Comparison of ENCODE assay signal across 14 cellular contexts in the genomic region with DNA sequence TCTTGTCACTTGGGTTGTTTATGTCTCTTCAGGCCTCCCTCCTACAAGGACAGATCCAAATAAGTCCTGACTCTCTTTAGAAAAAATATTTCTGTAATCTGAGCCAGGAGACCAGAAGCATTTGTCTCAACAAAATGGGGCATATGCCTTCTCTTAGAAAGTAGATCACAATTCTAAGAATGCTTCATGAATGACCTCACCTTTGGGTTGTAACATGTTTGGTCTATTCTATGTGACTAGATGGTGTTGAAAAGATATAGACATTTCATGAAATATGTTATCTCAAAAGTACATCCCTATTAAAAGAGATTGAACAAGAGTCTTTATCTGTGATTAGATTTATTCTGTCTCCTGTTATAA.
"Had no signal": no experiment of that assay in that cellular context is flagged by ENCODE, and none has a peak within 500 bp of the region (broad histone marks: within the 10 kb centered on the region; RNA-seq: fewer than 3 reads in every experiment).

No MANE protein-coding gene starts in this region.

- H3K9me3 ChIP-seq: body of pancreas, gastroesophageal sphincter, heart right ventricle, pancreas, thyroid gland had no signal

- H3K4me1 ChIP-seq: gastroesophageal sphincter, heart right ventricle, pancreas, thyroid gland had no signal

- DNase-seq: activated naive CD4-positive, alpha-beta T cell treated with anti-CD3 and anti-CD28 coated beads, Interleukin-2, amount 10 ng/mL, durations not matched to agents 7 days and 5 days; cortex of kidney; effector CD4-positive, alpha-beta T cell; heart right ventricle; naive B cell; stimulated activated CD4-positive, alpha-beta T cell treated with anti-CD3 and anti-CD28 coated beads, Interleukin-2, amount 100 ng/mL, for 48 hours; stimulated activated naive B cell treated with anti-CD40 and anti-IgM and Interleukin-4, amounts not matched to agents 10 μg/mL and 1 μg/mL and 100 μg/mL, for 72 hours; T-helper 9 cell; thyroid gland had no signal

- H3K27me3 ChIP-seq: body of pancreas, gastroesophageal sphincter, pancreas, thyroid gland had no signal

- H3K36me3 ChIP-seq: gastroesophageal sphincter, heart right ventricle, pancreas, thyroid gland had no signal

- H3K27ac ChIP-seq: gastroesophageal sphincter, heart right ventricle, thyroid gland had no signal

- H3K4me3 ChIP-seq: body of pancreas, gastroesophageal sphincter, heart right ventricle, pancreas, thyroid gland had no signal

- ATAC-seq: activated T-helper 17 cell treated with anti-CD3 and anti-CD28 coated beads, Interleukin-2, amount 50 U/mL, for 72 hours; body of pancreas; gastroesophageal sphincter; heart right ventricle; left lobe of liver; stimulated activated naive B cell treated with anti-CD40 and anti-IgM and Interleukin-4, amounts not matched to agents 10 μg/mL and 1 μg/mL and 100 μg/mL, for 72 hours had no signal
